ENCODE assay signal across 8 cellular contexts in the genomic region with DNA sequence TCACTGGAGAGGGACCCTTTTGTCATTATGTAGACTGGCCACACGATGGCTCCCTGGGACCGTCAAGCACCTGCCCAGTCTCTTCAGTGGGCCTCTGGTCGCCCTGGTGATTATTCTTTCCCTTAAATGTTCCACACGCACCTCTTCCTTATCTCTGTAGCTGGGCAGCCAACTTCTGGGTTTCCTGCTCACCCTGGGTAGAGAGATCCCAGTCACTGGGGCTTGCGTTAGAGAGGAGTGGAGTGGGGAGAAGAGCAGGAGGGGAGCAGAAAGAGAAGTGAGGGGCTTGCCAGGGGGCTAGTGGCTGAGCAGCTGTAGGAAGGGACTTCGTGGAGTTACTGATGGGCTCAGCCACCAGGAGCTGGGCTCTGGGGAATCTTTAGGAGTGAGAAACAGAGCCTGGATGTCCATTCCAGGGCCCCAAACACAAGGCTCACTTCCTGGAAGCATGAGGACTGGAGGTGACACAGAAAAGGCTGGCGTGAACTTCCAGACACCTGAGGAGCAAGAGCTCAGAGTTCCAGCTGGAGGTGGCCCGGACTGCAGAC.
DNase-seq lines count a peak whose midpoint lies in the region; ATAC-seq and TF ChIP-seq lines count a peak whose summit lies in the region.

No MANE protein-coding gene starts in this region.

- TF ChIP-seq POLR2A in erythroblast (IDR thresholded peaks at IDR 0.05; ENCODE audit: low read length), result no peak

- H3K27me3 ChIP-seq in Panc1 (ENCODE audit: control insufficient read depth, insufficient read depth, low read length), result peaks cover 6% of the 10 kb centered on the region

- H3K27ac ChIP-seq in Panc1 (ENCODE audit: low read length), result no peak overlapping the region

- no peak for TF ChIP-seq EP300 in Ishikawa (IDR thresholded peaks at IDR 0.05; ENCODE audit: borderline replicate concordance)

- H3K9me3 ChIP-seq in Panc1 (ENCODE audit: control insufficient read depth, insufficient read depth, low read depth, low read length), result no peaks in the 10 kb centered on the region

- no TSS peak for BruUV-seq in Panc1 (replicated peaks; lab: Mats Ljungman, UMichigan)

- no peaks in the 10 kb centered on the region; the same call in 1 of the 2 replicates for H3K4me1 ChIP-seq in Panc1 (ENCODE audit: control insufficient read depth, insufficient read depth, low read length)

- CTCF ChIA-PET in Panc1 (lab: Charles Lee), result interaction anchor here (0.8 kb wide), 1 partner anchor 157 kb away, joined by 3 read pairs; no protein-coding TSS in a partner anchor

- peak; percentile 77 for TF ChIP-seq RAD21 in Ishikawa (IDR thresholded peaks at IDR 0.05; ENCODE audit: low read depth)

- H3K9me3 Mint-ChIP-seq in T-helper 2 cell treated with Interferon-gamma antibody and Interleukin-4, amounts not matched to agents 5 μg/mL and 100 μg/mL, for 36 hours, result no peaks in the 10 kb centered on the region

- H3K36me3 ChIP-seq in Panc1 (ENCODE audit: control insufficient read depth, insufficient read depth, low read length), result no peaks in the 10 kb centered on the region

- ATAC-seq in Panc1 (peak; percentile 93), GM18502 (IDR thresholded peaks at IDR 0.05; ENCODE audit: poor library complexity, unreplicated experiment) (no peak)

- H3K4me3 ChIP-seq in Panc1 (ENCODE audit: low read depth in 2 of 2, low read length in 2 of 2), result no peak overlapping the region

- H3K27me3 Mint-ChIP-seq in T-helper 2 cell treated with Interferon-gamma antibody and Interleukin-4, amounts not matched to agents 5 μg/mL and 100 μg/mL, for 36 hours (ENCODE audit: low read depth), result peaks cover 26% of the 10 kb centered on the region

- peak; percentile 89 for TF ChIP-seq CTCF in Panc1 (IDR thresholded peaks at IDR 0.05)

- POLR2A ChIA-PET in Panc1 (lab: Charles Lee), result no interaction called here

- no peak overlapping the region for H3K4me3 Mint-ChIP-seq in T-helper 2 cell treated with Interferon-gamma antibody and Interleukin-4, amounts not matched to agents 5 μg/mL and 100 μg/mL, for 36 hours

- in situ Hi-C loops in Panc1 (cut with HindIII; ENCODE audit: low pct_unique_long_range_greater_than_20kb, low sequenced_read_pairs), result no loop called here

- no peak for DNase-seq in T-helper 2 cell treated with Interferon-gamma antibody and Interleukin-4, amounts not matched to agents 5 μg/mL and 100 μg/mL, for 36 hours (ENCODE audit: low spot score)
- DNase-seq in T-helper 2 cell (no peak), Panc1 (ENCODE audit: low read depth, low spot score) (no peak), erythroblast (lab: John Stamatoyannopoulos, UW) (peak; percentile 24 to 52), myocyte (ENCODE audit: low read depth) (peak; percentile 40), ureter (ENCODE audit: low spot score) (no peak)

- no peaks in the 10 kb centered on the region for H3K36me3 Mint-ChIP-seq in T-helper 2 cell treated with Interferon-gamma antibody and Interleukin-4, amounts not matched to agents 5 μg/mL and 100 μg/mL, for 36 hours (ENCODE audit: low read depth)

- H3K4me1 Mint-ChIP-seq in T-helper 2 cell treated with Interferon-gamma antibody and Interleukin-4, amounts not matched to agents 5 μg/mL and 100 μg/mL, for 36 hours (ENCODE audit: low read depth), result no peaks in the 10 kb centered on the region

- peak overlapping the region; percentile 28 for H3K27ac Mint-ChIP-seq in T-helper 2 cell treated with Interferon-gamma antibody and Interleukin-4, amounts not matched to agents 5 μg/mL and 100 μg/mL, for 36 hours

- intact Hi-C loops in Panc1 (cut with micrococcal nuclease; ENCODE audit: unreplicated experiment), result loop anchor here (2.0 to 5.0 kb wide), 2 partner anchors 150 to 1851 kb away; no protein-coding TSS in a partner anchor

TF ChIP-seq in Ishikawa, 13 proteins besides CTCF, POLR2A, EP300 and RAD21:
- TF ChIP-seq, protein P1, sequence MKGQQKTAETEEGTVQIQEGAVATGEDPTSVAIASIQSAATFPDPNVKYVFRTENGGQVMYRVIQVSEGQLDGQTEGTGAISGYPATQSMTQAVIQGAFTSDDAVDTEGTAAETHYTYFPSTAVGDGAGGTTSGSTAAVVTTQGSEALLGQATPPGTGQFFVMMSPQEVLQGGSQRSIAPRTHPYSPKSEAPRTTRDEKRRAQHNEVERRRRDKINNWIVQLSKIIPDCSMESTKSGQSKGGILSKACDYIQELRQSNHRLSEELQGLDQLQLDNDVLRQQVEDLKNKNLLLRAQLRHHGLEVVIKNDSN (IDR thresholded peaks at IDR 0.05), result no peak
TF ChIP-seq in Ishikawa: peak in this region for 0.

Comparison
In these comparisons a context has a peak if more than half of its experiments do, and no peak if none do; other contexts are left out.
1. DNase-seq: peak in erythroblast (2 of 2) and myocyte (single experiment); none in T-helper 2 cell treated with Interferon-gamma antibody and Interleukin-4, amounts not matched to agents 5 μg/mL and 100 μg/mL, for 36 hours (single experiment), T-helper 2 cell (0 of 5), Panc1 (single experiment) and ureter (single experiment).